In genomic region chr12:132505105-132505851, GRCh38 we compare ENCODE assay signal across 13 cellular contexts. TPM values are rescaled to one million over a fixed set of nuclear protein-coding genes. Genes with fewer than 3 reads are reported as not detected.
DNase-seq lines count a peak whose midpoint lies in the region; ATAC-seq and TF ChIP-seq lines count a peak whose summit lies in the region.
"Had no signal": no experiment of that assay in that cellular context is flagged by ENCODE, and none has a peak within 500 bp of the region (broad histone marks: within the 10 kb centered on the region; RNA-seq: fewer than 3 reads in every experiment).

No MANE protein-coding gene starts in this region.

- TF ChIP-seq POLR2A in gastroesophageal sphincter (IDR thresholded peaks at IDR 0.05) = no peak

- peak overlapping the region; percentile 20 to 35 for H3K4me3 Mint-ChIP-seq in stimulated activated naive CD8-positive, alpha-beta T cell treated with anti-CD3 and anti-CD28 coated beads, Interleukin-15, amount 100 ng/mL, for 72 hours

- no peak for ATAC-seq in stimulated activated naive CD8-positive, alpha-beta T cell treated with anti-CD3 and anti-CD28 coated beads, Interleukin-15, amount 100 ng/mL, for 72 hours
- ATAC-seq in stimulated activated naive CD8-positive, alpha-beta T cell treated with anti-CD3 and anti-CD28 coated beads, Interleukin-15, Interleukin-2, amounts not matched to agents 100 U/mL and 50 U/mL, for 24 hours = no peak
- ATAC-seq in GM21529 (IDR thresholded peaks at IDR 0.05; ENCODE audit: unreplicated experiment) (no peak), gastroesophageal sphincter (no peak), GM18909 (IDR thresholded peaks at IDR 0.05; ENCODE audit: poor library complexity, unreplicated experiment) (no peak)

- WGBS in gastroesophageal sphincter (ENCODE audit: low coverage in 1 of 2), 2 donors = no CpG with 5 or more reads among the region's 27 CpGs

- H3K9me3 Mint-ChIP-seq in stimulated activated naive CD8-positive, alpha-beta T cell treated with anti-CD3 and anti-CD28 coated beads, Interleukin-15, amount 100 ng/mL, for 72 hours = no peaks in the 10 kb centered on the region

- peak overlapping the region; percentile 24 for H3K9ac ChIP-seq in mucosa of stomach (ENCODE audit: low read length)

- no peak for DNase-seq in stimulated activated naive CD8-positive, alpha-beta T cell treated with anti-CD3 and anti-CD28 coated beads, Interleukin-15, amount 100 ng/mL, for 72 hours
- no peak for DNase-seq in stimulated activated naive CD8-positive, alpha-beta T cell treated with anti-CD3 and anti-CD28 coated beads, Interleukin-15, Interleukin-2, amounts not matched to agents 100 U/mL and 50 U/mL, for 24 hours
- no peak for DNase-seq in globus pallidus (ENCODE audit: low spot score)
- DNase-seq: activated effector memory CD4-positive, alpha-beta T cell treated with Interleukin-2 at 50 U/mL for 16 hours; AML-193; head of caudate nucleus; NCI-H2171 had no signal

- no peak for TF ChIP-seq EP300 in gastroesophageal sphincter (IDR thresholded peaks at IDR 0.05)

- H3K27me3 Mint-ChIP-seq in stimulated activated naive CD8-positive, alpha-beta T cell treated with anti-CD3 and anti-CD28 coated beads, Interleukin-15, amount 100 ng/mL, for 72 hours = no peaks in the 10 kb centered on the region

- H3K4me3 ChIP-seq in mucosa of stomach (ENCODE audit: low read length) = no peak overlapping the region
- H3K4me3 ChIP-seq in gastroesophageal sphincter = no peak overlapping the region
- H3K4me3 ChIP-seq: Peyer's patch had no signal

- H3K27ac Mint-ChIP-seq in stimulated activated naive CD8-positive, alpha-beta T cell treated with anti-CD3 and anti-CD28 coated beads, Interleukin-15, amount 100 ng/mL, for 72 hours = peak overlapping the region; percentile 40 to 78

- TF ChIP-seq CTCF in gastroesophageal sphincter (IDR thresholded peaks at IDR 0.05) = no peak

- H3K4me1 ChIP-seq in mucosa of stomach (ENCODE audit: control insufficient read depth, insufficient read depth, low read length) (peaks cover 59% of the 10 kb centered on the region), gastroesophageal sphincter (peaks cover 0 to 73% (median 60%) of the 10 kb centered on the region in 3 donors)

- H3K36me3 ChIP-seq in mucosa of stomach (ENCODE audit: control insufficient read depth, insufficient read depth, low read length) (no peaks in the 10 kb centered on the region), gastroesophageal sphincter (peaks cover 0 to 25% of the 10 kb centered on the region in 2 donors)

- H3K4me1 Mint-ChIP-seq in stimulated activated naive CD8-positive, alpha-beta T cell treated with anti-CD3 and anti-CD28 coated beads, Interleukin-15, amount 100 ng/mL, for 72 hours = peaks cover 72% of the 10 kb centered on the region

- no peaks in the 10 kb centered on the region for H3K27me3 ChIP-seq in mucosa of stomach (ENCODE audit: control insufficient read depth, insufficient read depth, low read length)
- H3K27me3 ChIP-seq in gastroesophageal sphincter = no peaks in the 10 kb centered on the region
- H3K27me3 ChIP-seq: Peyer's patch had no signal

- peak overlapping the region; percentile 29 for H3K27ac ChIP-seq in cingulate gyrus (ENCODE audit: low read depth, low read length)
- peak overlapping the region in 2 of 4 donors; percentile 15 to 61 for H3K27ac ChIP-seq in gastroesophageal sphincter
- H3K27ac ChIP-seq: Peyer's patch had no signal

- H3K9me3 ChIP-seq in mucosa of stomach (ENCODE audit: control insufficient read depth, low read length) (no peaks in the 10 kb centered on the region), gastroesophageal sphincter (no peaks in the 10 kb centered on the region)
- H3K9me3 ChIP-seq: Peyer's patch had no signal

RNA-seq across cellular contexts. Expression of gene FBRSL1, which starts 15.3 kb away (rescaled TPM):
- total RNA-seq in gastroesophageal sphincter = 10 to 100 TPM in 2 of 4 donors, 1 to 10 TPM in 2; 8.5 to 24.7 (median 15.5) TPM
